In the genomic region with DNA sequence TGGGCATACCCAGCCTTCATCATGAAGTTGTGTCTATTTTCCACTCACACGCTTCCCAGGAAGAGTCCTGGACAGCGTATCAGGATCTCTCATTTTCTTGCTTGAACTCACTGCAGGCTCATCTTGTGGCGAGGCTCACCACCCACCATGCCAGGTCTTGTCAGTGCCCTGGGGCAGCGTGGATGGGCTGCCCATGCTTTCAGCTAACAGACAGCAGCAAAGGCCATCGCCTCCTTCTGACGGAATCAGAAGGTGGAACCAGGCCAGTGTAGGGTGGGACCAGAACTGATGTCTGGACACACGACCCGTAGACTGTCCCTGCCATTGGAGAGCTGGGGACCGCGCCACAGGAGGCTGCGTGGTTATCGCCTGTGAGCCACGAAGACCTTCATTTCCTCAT, we compare ENCODE assay signal across 23 cellular contexts.
"Had no signal": no experiment of that assay in that cellular context is flagged by ENCODE, and none has a peak within 500 bp of the region (broad histone marks: within the 10 kb centered on the region; RNA-seq: fewer than 3 reads in every experiment).

No MANE protein-coding gene starts in this region.

- H3K9me3 ChIP-seq: gastroesophageal sphincter, left ventricle myocardium inferior, lower lobe of right lung, ovary, suprapubic skin, thyroid gland had no signal

- H3K27ac ChIP-seq: gastroesophageal sphincter, left ventricle myocardium inferior, lower lobe of right lung, ovary, suprapubic skin, thyroid gland had no signal

- H3K4me1 Mint-ChIP-seq: immature natural killer cell; naive B cell; stimulated activated effector memory CD8-positive, alpha-beta T cell treated with anti-CD3 and anti-CD28 coated beads, Interleukin-12 subunit alpha, Interleukin-12 subunit beta, amount 100 ng/mL, for 72 hours had no signal

- H3K27me3 ChIP-seq: ovary, thyroid gland had no signal

- H3K27ac Mint-ChIP-seq: immature natural killer cell; naive B cell; progenitor cell of endocrine pancreas; stimulated activated effector memory CD8-positive, alpha-beta T cell treated with anti-CD3 and anti-CD28 coated beads, Interleukin-12 subunit alpha, Interleukin-12 subunit beta, amount 100 ng/mL, for 72 hours; type B pancreatic cell had no signal

- H3K4me3 Mint-ChIP-seq: immature natural killer cell; naive B cell; stimulated activated effector memory CD8-positive, alpha-beta T cell treated with anti-CD3 and anti-CD28 coated beads, Interleukin-12 subunit alpha, Interleukin-12 subunit beta, amount 100 ng/mL, for 72 hours; type B pancreatic cell had no signal

- DNase-seq: cerebellar nuclear complex; dermis blood vessel endothelial cell; immature natural killer cell; left ventricle myocardium inferior; lower lobe of right lung; mesendoderm; naive B cell; ovary; right cardiac atrium; stimulated activated CD4-positive, alpha-beta T cell treated with anti-CD3 and anti-CD28 coated beads, Interleukin-4, amount 100 ng/mL, for 1 hour; stimulated activated CD8-positive, alpha-beta memory T cell treated with anti-CD3 and anti-CD28 coated beads, Interleukin-4, amount 100 ng/mL, for 48 hours; stimulated activated naive CD8-positive, alpha-beta T cell treated with anti-CD3 and anti-CD28 coated beads, Interleukin-15, Interleukin-2, amounts not matched to agents 100 U/mL and 50 U/mL, for 24 hours; thyroid gland had no signal

- H3K4me3 ChIP-seq: gastroesophageal sphincter, left ventricle myocardium inferior, lower lobe of right lung, ovary, smooth muscle cell, suprapubic skin, thyroid gland had no signal

- H3K4me2 ChIP-seq: smooth muscle cell had no signal

- FAIRE-seq: colon, endothelial cell of umbilical vein, keratinocyte, urothelium cell line had no signal

- H3K36me3 ChIP-seq: gastroesophageal sphincter, left ventricle myocardium inferior, lower lobe of right lung, ovary, suprapubic skin, thyroid gland had no signal

- H3K36me3 Mint-ChIP-seq: immature natural killer cell; naive B cell; stimulated activated effector memory CD8-positive, alpha-beta T cell treated with anti-CD3 and anti-CD28 coated beads, Interleukin-12 subunit alpha, Interleukin-12 subunit beta, amount 100 ng/mL, for 72 hours; type B pancreatic cell had no signal

- H3K9me3 Mint-ChIP-seq: immature natural killer cell; stimulated activated effector memory CD8-positive, alpha-beta T cell treated with anti-CD3 and anti-CD28 coated beads, Interleukin-12 subunit alpha, Interleukin-12 subunit beta, amount 100 ng/mL, for 72 hours; type B pancreatic cell had no signal

- H3K4me1 ChIP-seq: left ventricle myocardium inferior, lower lobe of right lung, thyroid gland had no signal

- ATAC-seq: gastroesophageal sphincter; lower lobe of right lung; stimulated activated effector memory CD8-positive, alpha-beta T cell treated with anti-CD3 and anti-CD28 coated beads, Interleukin-12 subunit alpha, Interleukin-12 subunit beta, amount 100 ng/mL, for 72 hours; stimulated activated naive CD8-positive, alpha-beta T cell treated with anti-CD3 and anti-CD28 coated beads, Interleukin-15, Interleukin-2, amounts not matched to agents 100 U/mL and 50 U/mL, for 24 hours had no signal
